10 cellular contexts compared by ENCODE assay signal in the genomic region with DNA sequence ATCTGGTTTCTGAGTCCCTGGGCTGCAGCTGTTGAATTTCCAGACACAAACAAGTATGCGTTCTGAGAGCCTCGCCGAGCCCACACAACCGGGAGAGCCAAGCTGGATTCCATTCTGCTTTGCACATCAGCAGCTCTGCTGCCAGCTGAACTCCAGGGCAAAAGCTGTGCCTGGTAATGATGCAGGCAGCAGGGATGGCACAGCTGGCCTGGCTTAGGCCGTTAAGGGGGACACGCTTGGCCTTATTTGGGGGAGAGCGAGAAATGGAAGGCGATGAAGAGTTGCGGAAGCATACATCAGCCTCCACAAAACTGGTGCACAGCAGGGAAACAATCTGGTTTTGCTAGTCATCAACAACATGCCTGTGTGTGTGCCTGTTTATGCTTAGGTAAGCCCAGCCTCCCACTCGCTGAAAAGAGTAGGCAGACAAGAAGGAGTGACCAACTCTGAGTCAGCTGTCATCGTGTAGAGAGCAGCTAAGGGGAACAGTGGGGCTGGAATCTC. TPM values are rescaled to one million over a fixed set of nuclear protein-coding genes. Genes with fewer than 3 reads are reported as not detected.
A peak's percentile ranks its signal among the peaks of the same experiment; 100 is the strongest.
DNase-seq lines count a peak whose midpoint lies in the region; ATAC-seq and TF ChIP-seq lines count a peak whose summit lies in the region.
"Had no signal": no experiment of that assay in that cellular context is flagged by ENCODE, and none has a peak within 500 bp of the region (broad histone marks: within the 10 kb centered on the region; RNA-seq: fewer than 3 reads in every experiment).

No MANE protein-coding gene starts in this region.

- DNase-seq in AG09309 (ENCODE audit: low read depth) (peak; percentile 69), SK-N-DZ (ENCODE audit: low spot score) (peak; percentile 32), foreskin fibroblast (peak; percentile 90 to 95), occipital lobe (lab: John Stamatoyannopoulos, UW) (peak; percentile 72), SIG-M5 (lab: John Stamatoyannopoulos, UW) (no peak)
- no peak for DNase-seq in naive thymus-derived CD4-positive, alpha-beta T cell
- DNase-seq: effector CD4-positive, alpha-beta T cell had no signal

- ATAC-seq in GM21576 (IDR thresholded peaks at IDR 0.05; ENCODE audit: unreplicated experiment): no peak
- ATAC-seq in GM19324 (IDR thresholded peaks at IDR 0.05; ENCODE audit: low FRiP score, unreplicated experiment): no peak
- ATAC-seq in naive thymus-derived CD4-positive, alpha-beta T cell: no peak

- H3K4me1 ChIP-seq in naive thymus-derived CD4-positive, alpha-beta T cell (ENCODE audit: control insufficient read depth in 2 of 2, insufficient read depth in 2 of 2, low read length in 2 of 2): no peaks in the 10 kb centered on the region

- CTCF ChIA-PET in naive thymus-derived CD4-positive, alpha-beta T cell (lab: Charles Lee): no interaction called here

- peaks cover 10 to 23% (median 12%) of the 10 kb centered on the region in 5 donors for H3K27me3 Mint-ChIP-seq in naive thymus-derived CD4-positive, alpha-beta T cell

- peaks cover 0 to 16% (median 10%) of the 10 kb centered on the region in 7 donors for H3K4me1 Mint-ChIP-seq in naive thymus-derived CD4-positive, alpha-beta T cell

- H3K4me3 ChIP-seq in AG09309 (ENCODE audit: control insufficient read depth, low read depth, low read length): peak overlapping the region; percentile 16
- H3K4me3 ChIP-seq in foreskin fibroblast (ENCODE audit: low read depth in 1 of 2, low read length in 2 of 2): peak overlapping the region in 1 of 2 donors; percentile 28
- no peak overlapping the region for H3K4me3 ChIP-seq in naive thymus-derived CD4-positive, alpha-beta T cell (ENCODE audit: low read length)

- no peaks in the 10 kb centered on the region for H3K9me3 ChIP-seq in naive thymus-derived CD4-positive, alpha-beta T cell (ENCODE audit: control insufficient read depth in 2 of 3, low read length in 3 of 3)

- peak overlapping the region in 1 of 9 donors; percentile 18 for H3K27ac Mint-ChIP-seq in naive thymus-derived CD4-positive, alpha-beta T cell

- H3K36me3 ChIP-seq in naive thymus-derived CD4-positive, alpha-beta T cell (ENCODE audit: control insufficient read depth in 2 of 3, insufficient read depth in 3 of 3, low read length in 3 of 3): no peaks in the 10 kb centered on the region

- H3K9me3 Mint-ChIP-seq in naive thymus-derived CD4-positive, alpha-beta T cell: no peaks in the 10 kb centered on the region

- TF ChIP-seq CTCF in AG09309 (IDR thresholded peaks at IDR 0.05; ENCODE audit: control insufficient read depth, insufficient read depth, low read depth, low read length, missing control alignments) (no peak), foreskin fibroblast (IDR thresholded peaks at IDR 0.05; ENCODE audit: low read depth, low read length) (no peak)

- no peak overlapping the region for H3K4me3 Mint-ChIP-seq in naive thymus-derived CD4-positive, alpha-beta T cell

- intact Hi-C loops in naive thymus-derived CD4-positive, alpha-beta T cell (cut with micrococcal nuclease): no loop called here

- H3K27ac ChIP-seq in naive thymus-derived CD4-positive, alpha-beta T cell (ENCODE audit: low read depth, low read length): no peak overlapping the region

- no peaks in the 10 kb centered on the region for H3K36me3 Mint-ChIP-seq in naive thymus-derived CD4-positive, alpha-beta T cell

- POLR2A ChIA-PET in naive thymus-derived CD4-positive, alpha-beta T cell (lab: Charles Lee): no interaction called here

- no peaks in the 10 kb centered on the region for H3K27me3 ChIP-seq in naive thymus-derived CD4-positive, alpha-beta T cell (ENCODE audit: control insufficient read depth in 2 of 2, insufficient read depth in 2 of 2, low read length in 2 of 2)

RNA-seq across cellular contexts. Expression of gene ADAMTS8, which starts 25.1 kb away (rescaled TPM):
- 3.1 and 3.7 TPM in 2 replicates for polyA plus RNA-seq in SK-N-DZ (2014; cell fraction: cytosol; rRNA removed)
- polyA plus RNA-seq in SK-N-DZ (2014; cell fraction: nucleus; rRNA removed): 1.9 and 3.0 TPM in 2 replicates
- total RNA-seq in occipital lobe: 2.8 TPM
- total RNA-seq in naive thymus-derived CD4-positive, alpha-beta T cell: not detected
- not detected for polyA plus RNA-seq in naive thymus-derived CD4-positive, alpha-beta T cell

RNA-seq across cellular contexts. Expression of gene ADAMTS15, which starts 45.1 kb away (rescaled TPM):
- not detected in 2 replicates for polyA plus RNA-seq in SK-N-DZ (2014; cell fraction: cytosol; rRNA removed)
- 0.33 TPM in 1 of 2 replicates, not detected in the other for polyA plus RNA-seq in SK-N-DZ (2014; cell fraction: nucleus; rRNA removed)
- 4.7 TPM for total RNA-seq in occipital lobe
- total RNA-seq in naive thymus-derived CD4-positive, alpha-beta T cell: under 1 TPM in 1 of 5 experiments, not detected in 4; 0.12 TPM
- polyA plus RNA-seq in naive thymus-derived CD4-positive, alpha-beta T cell: not detected
- total RNA-seq: SK-MEL-5 had no signal

Comparison
In these comparisons a context has a peak if more than half of its experiments do, and no peak if none do; other contexts are left out.
1. DNase-seq: peak in AG09309 (single experiment), SK-N-DZ (single experiment), foreskin fibroblast (2 of 2) and occipital lobe (single experiment); none in SIG-M5 (single experiment) and naive thymus-derived CD4-positive, alpha-beta T cell (0 of 9).